In the genomic region with DNA sequence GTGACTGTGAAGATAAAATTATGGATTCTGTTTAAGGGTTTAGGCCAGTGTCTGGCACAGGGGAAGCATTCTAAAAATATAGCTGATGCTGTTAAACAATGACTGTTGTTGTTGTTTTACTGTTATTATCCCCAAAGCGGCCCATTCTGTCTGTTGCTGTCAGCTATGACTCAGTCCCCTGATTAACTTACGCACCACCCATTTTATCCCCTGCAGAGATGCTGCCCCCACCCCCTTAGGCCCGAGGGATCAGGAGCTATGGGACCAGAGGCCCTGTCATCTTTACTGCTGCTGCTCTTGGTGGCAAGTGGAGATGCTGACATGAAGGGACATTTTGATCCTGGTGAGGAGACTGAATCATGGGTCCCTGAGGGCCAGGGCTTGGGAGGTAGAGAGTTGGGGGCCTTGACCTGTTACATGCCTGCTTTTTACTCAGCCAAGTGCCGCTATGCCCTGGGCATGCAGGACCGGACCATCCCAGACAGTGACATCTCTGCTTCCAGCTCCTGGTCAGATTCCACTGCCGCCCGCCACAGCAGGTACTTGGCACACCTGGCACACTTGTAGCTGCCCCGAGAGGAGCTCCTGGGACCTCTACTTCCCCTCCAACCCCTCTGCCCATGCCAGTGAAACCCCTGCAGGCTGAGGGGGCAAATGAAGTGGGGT, we compare ENCODE assay signal across 14 cellular contexts. TPM values are rescaled to one million over a fixed set of nuclear protein-coding genes. Genes with fewer than 3 reads are reported as not detected.
DNase-seq lines count a peak whose midpoint lies in the region; ATAC-seq and TF ChIP-seq lines count a peak whose summit lies in the region.
"Had no signal": no experiment of that assay in that cellular context is flagged by ENCODE, and none has a peak within 500 bp of the region (broad histone marks: within the 10 kb centered on the region; RNA-seq: fewer than 3 reads in every experiment).

No MANE protein-coding gene starts in this region.

- no peak for TF ChIP-seq CTCF in MCF 10A (IDR thresholded peaks at IDR 0.05; ENCODE audit: unreplicated experiment)
- no peak for TF ChIP-seq CTCF in type B pancreatic cell (conservative IDR thresholded peaks at IDR 0.05)
- no peak for TF ChIP-seq CTCF in CD8-positive, alpha-beta T cell (IDR thresholded peaks at IDR 0.05)

- intact Hi-C loops in MCF 10A (cut with micrococcal nuclease), result no loop called here
- intact Hi-C loops in CD8-positive, alpha-beta T cell (cut with DNase I, micrococcal nuclease), result no loop called here

- no peaks in the 10 kb centered on the region for H3K27me3 ChIP-seq in CD8-positive, alpha-beta T cell (ENCODE audit: insufficient read depth, low read length)

- peaks cover 59% of the 10 kb centered on the region for H3K36me3 Mint-ChIP-seq in MCF 10A (ENCODE audit: insufficient read depth, unreplicated experiment)
- peaks cover 21% of the 10 kb centered on the region for H3K36me3 Mint-ChIP-seq in type B pancreatic cell
- H3K36me3 Mint-ChIP-seq in CD8-positive, alpha-beta T cell, result peaks cover 25% of the 10 kb centered on the region

- H3K4me1 ChIP-seq in CD8-positive, alpha-beta T cell (ENCODE audit: insufficient read depth, low read length), result peaks cover 23% of the 10 kb centered on the region

- CTCF ChIA-PET in MCF 10A (lab: Yijun Ruan, JAX), result interaction anchor here (0.5 to 1.8 kb wide), 9 partner anchors 10 to 513 kb away, joined by 3 to 11 read pairs (median 3); a partner anchor contains a TSS
- CTCF ChIA-PET in CD8-positive, alpha-beta T cell (lab: Charles Lee), result interaction anchor here (0.7 to 1.5 kb wide), 8 partner anchors 11 to 199 kb away, joined by 3 to 6 read pairs (median 4); no protein-coding TSS in a partner anchor

- peak overlapping the region; percentile 36 for H3K27ac Mint-ChIP-seq in MCF 10A (ENCODE audit: low read depth, unreplicated experiment)
- peak overlapping the region; percentile 52 for H3K27ac Mint-ChIP-seq in type B pancreatic cell
- no peak overlapping the region for H3K27ac Mint-ChIP-seq in CD8-positive, alpha-beta T cell
- H3K27ac Mint-ChIP-seq: T-helper 1 cell treated with Interleukin-12 subunit alpha and Interleukin-12 subunit beta and Interleukin-4 antibody, amounts not matched to agents 30 μg/mL and 1 μg/mL, for 36 hours had no signal

- H3K9me3 ChIP-seq in CD8-positive, alpha-beta T cell (ENCODE audit: low read length), result no peaks in the 10 kb centered on the region

- peaks cover 8% of the 10 kb centered on the region for H3K36me3 ChIP-seq in CD8-positive, alpha-beta T cell (ENCODE audit: insufficient read depth, low read length)

- POLR2A ChIA-PET in MCF 10A (lab: Yijun Ruan, JAX), result interaction anchor here (0.7 to 4.8 kb wide), 7 partner anchors 12 to 351 kb away, joined by 3 to 38 read pairs (median 3); a partner anchor contains a TSS
- POLR2A ChIA-PET in CD8-positive, alpha-beta T cell (lab: Charles Lee), result interaction anchor here (0.6 to 0.7 kb wide), 2 partner anchors 19 to 640 kb away, joined by 3 read pairs; a partner anchor contains a TSS

- no peak overlapping the region for H3K4me3 Mint-ChIP-seq in MCF 10A (ENCODE audit: unreplicated experiment)
- no peak overlapping the region for H3K4me3 Mint-ChIP-seq in type B pancreatic cell
- no peak overlapping the region for H3K4me3 Mint-ChIP-seq in CD8-positive, alpha-beta T cell
- H3K4me3 Mint-ChIP-seq: T-helper 1 cell treated with Interleukin-12 subunit alpha and Interleukin-12 subunit beta and Interleukin-4 antibody, amounts not matched to agents 30 μg/mL and 1 μg/mL, for 36 hours had no signal

- no peaks in the 10 kb centered on the region for H3K27me3 Mint-ChIP-seq in MCF 10A (ENCODE audit: insufficient read depth, unreplicated experiment)
- H3K27me3 Mint-ChIP-seq in type B pancreatic cell, result no peaks in the 10 kb centered on the region
- no peaks in the 10 kb centered on the region for H3K27me3 Mint-ChIP-seq in CD8-positive, alpha-beta T cell (ENCODE audit: low read depth)

- peaks cover 40% of the 10 kb centered on the region for H3K4me1 Mint-ChIP-seq in MCF 10A (ENCODE audit: insufficient read depth, unreplicated experiment)
- peaks cover 43% of the 10 kb centered on the region for H3K4me1 Mint-ChIP-seq in type B pancreatic cell (ENCODE audit: unreplicated experiment)
- H3K4me1 Mint-ChIP-seq in CD8-positive, alpha-beta T cell (ENCODE audit: low read depth), result peaks cover 28% of the 10 kb centered on the region

- ATAC-seq in CD8-positive, alpha-beta T cell, result no peak

- DNase-seq in activated effector memory CD4-positive, alpha-beta T cell treated with anti-CD3 and anti-CD28 coated beads, Interleukin-2, amount 50 U/mL, for 16 hours, result peak; percentile 30
- no peak for DNase-seq in activated effector memory CD4-positive, alpha-beta T cell treated with Interleukin-2 at 50 U/mL for 16 hours
- DNase-seq in MCF 10A (ENCODE audit: unreplicated experiment), result no peak
- DNase-seq in kidney tubule cell (ENCODE audit: low spot score), result peak; percentile 35
- no peak for DNase-seq in type B pancreatic cell (ENCODE audit: extremely low spot score, unreplicated experiment)
- DNase-seq in CD8-positive, alpha-beta T cell, result no peak
- DNase-seq in SW480 (ENCODE audit: low spot score), result no peak
- DNase-seq in HuH-7 (ENCODE audit: low spot score), result no peak
- DNase-seq: kidney, NCI-H526, retina had no signal

- no TSS peak for BruUV-seq in MCF 10A (replicated peaks; lab: Mats Ljungman, UMichigan)

- no peak overlapping the region for H3K27ac ChIP-seq in CD8-positive, alpha-beta T cell (ENCODE audit: low read depth, low read length)
- H3K27ac ChIP-seq: KMS-11 had no signal

- no peaks in the 10 kb centered on the region for H3K9me3 Mint-ChIP-seq in MCF 10A (ENCODE audit: unreplicated experiment)
- H3K9me3 Mint-ChIP-seq in type B pancreatic cell, result no peaks in the 10 kb centered on the region
- no peaks in the 10 kb centered on the region for H3K9me3 Mint-ChIP-seq in CD8-positive, alpha-beta T cell
- H3K9me3 Mint-ChIP-seq: T-helper 1 cell treated with Interleukin-12 subunit alpha and Interleukin-12 subunit beta and Interleukin-4 antibody, amounts not matched to agents 30 μg/mL and 1 μg/mL, for 36 hours had no signal

- no peak overlapping the region for H3K4me3 ChIP-seq in CD8-positive, alpha-beta T cell (ENCODE audit: low read depth, low read length)

RNA-seq across cellular contexts. Expression of a gene that starts 4.3 kb away (rescaled TPM):
- total RNA-seq in MCF 10A (2022), result 59.7 and 66.0 TPM in 2 replicates
- 197 and 315 TPM in 2 replicates for total RNA-seq in type B pancreatic cell (ENCODE audit: low replicate concordance)
- 1 to 10 TPM; 5.9 to 8.0 TPM for total RNA-seq in CD8-positive, alpha-beta T cell

RNA-seq across cellular contexts. Expression of a gene that starts 19.4 kb away (rescaled TPM):
- 30.6 and 33.9 TPM in 2 replicates for total RNA-seq in MCF 10A (2022)
- 40.8 and 78.7 TPM in 2 replicates for total RNA-seq in type B pancreatic cell (ENCODE audit: low replicate concordance)
- 1 to 10 TPM; 7.0 to 7.5 TPM for total RNA-seq in CD8-positive, alpha-beta T cell

RNA-seq across cellular contexts. Expression of a gene that starts 25.4 kb away (rescaled TPM):
- total RNA-seq in MCF 10A (2022) (38.8 and 52.7 TPM in 2 replicates), type B pancreatic cell (ENCODE audit: low replicate concordance) (43.8 and 79.4 TPM in 2 replicates)
- total RNA-seq in CD8-positive, alpha-beta T cell, result 10 to 100 TPM; 19.5 to 20.6 TPM

RNA-seq across cellular contexts. Expression of a gene that starts 43.4 kb away (rescaled TPM):
- total RNA-seq in MCF 10A (2022) (not detected in 2 replicates), type B pancreatic cell (ENCODE audit: low replicate concordance) (2.7 and 3.6 TPM in 2 replicates)
- total RNA-seq in CD8-positive, alpha-beta T cell, result not detected
- total RNA-seq: dermis microvascular lymphatic vessel endothelial cell had no signal

RNA-seq across cellular contexts. Expression of a gene that starts 52.2 kb away (rescaled TPM):
- total RNA-seq in MCF 10A (2022) (not detected in 2 replicates), type B pancreatic cell (ENCODE audit: low replicate concordance) (0.31 and 3.5 TPM in 2 replicates)
- total RNA-seq in CD8-positive, alpha-beta T cell, result not detected
- total RNA-seq: dermis microvascular lymphatic vessel endothelial cell had no signal

Comparison
In these comparisons a context has a peak if more than half of its experiments do, and no peak if none do; other contexts are left out.
1. DNase-seq: peak in activated effector memory CD4-positive, alpha-beta T cell treated with anti-CD3 and anti-CD28 coated beads, Interleukin-2, amount 50 U/mL, for 16 hours (single experiment) and kidney tubule cell (single experiment); none in activated effector memory CD4-positive, alpha-beta T cell treated with Interleukin-2 at 50 U/mL for 16 hours (single experiment), MCF 10A (single experiment), type B pancreatic cell (single experiment), CD8-positive, alpha-beta T cell (0 of 7), SW480 (single experiment) and HuH-7 (single experiment).